Comparison of ENCODE assay signal across 1 cellular context in genomic region chr5:10525124-10525495, GRCh38.
TF ChIP-seq lines count a peak whose summit lies in the region.

No MANE protein-coding gene starts in this region.

TF ChIP-seq in H1, 55 proteins besides CTCF, POLR2A, EP300 and RAD21:
- TF ChIP-seq HDAC6 (IDR thresholded peaks at IDR 0.05; ENCODE audit: low read depth, low read length), result no peak
- TF ChIP-seq MAFK (IDR thresholded peaks at IDR 0.05; ENCODE audit: low read depth, low read length), result peak; percentile 39; the same call in 1 of the 2 replicates
